ENCODE assay signal across 26 cellular contexts in the genomic region with DNA sequence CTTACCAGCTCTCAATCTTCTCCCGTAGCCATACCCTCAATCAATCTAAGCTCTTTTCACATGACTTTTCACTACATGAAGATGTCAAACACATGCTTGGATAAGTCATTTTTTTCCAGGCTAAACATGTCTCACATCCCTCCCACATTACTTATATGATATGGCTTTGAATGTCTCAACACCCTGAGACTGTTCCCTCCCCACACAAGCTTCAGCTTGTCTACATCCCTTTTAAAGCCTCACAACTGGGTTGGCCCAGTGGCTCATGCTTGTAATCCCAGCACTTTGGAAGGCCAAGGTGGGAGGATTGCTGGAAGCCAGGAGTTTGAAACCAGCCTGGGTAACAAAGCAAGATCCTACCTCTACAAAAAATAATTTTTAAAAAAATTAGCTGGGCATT.
"Had no signal": no experiment of that assay in that cellular context is flagged by ENCODE, and none has a peak within 500 bp of the region (broad histone marks: within the 10 kb centered on the region; RNA-seq: fewer than 3 reads in every experiment).

No MANE protein-coding gene starts in this region.

- H3K36me3 ChIP-seq: ovary, uterus had no signal

- H3K27ac ChIP-seq: left lung, ovary, right atrium auricular region, right lobe of liver, tibial nerve, uterus had no signal

- H3K4me1 ChIP-seq: left lung, right atrium auricular region, uterus had no signal

- H3K4me2 ChIP-seq: smooth muscle cell had no signal

- H3K4me3 Mint-ChIP-seq: immature natural killer cell; memory B cell; naive thymus-derived CD4-positive, alpha-beta T cell; natural killer cell treated with Interleukin-12 subunit alpha and Interleukin-12 subunit beta and Interleukin-15 and Interleukin-18, amount 100 ng/mL, for 72 hours; stimulated activated memory B cell treated with anti-CD40 and anti-IgM and Interleukin-4, amounts not matched to agents 10 μg/mL and 1 μg/mL and 100 μg/mL, for 72 hours; stimulated activated naive CD8-positive, alpha-beta T cell treated with anti-CD3 and anti-CD28 coated beads, Interleukin-15, amount 100 ng/mL, for 72 hours; type B pancreatic cell had no signal

- DNase-seq: immature natural killer cell; kidney; left colon; left lung; midbrain; mucosa of descending colon; naive thymus-derived CD4-positive, alpha-beta T cell; ovary; stimulated activated CD4-positive, alpha-beta T cell treated with anti-CD3 and anti-CD28 coated beads, Interleukin-1b, Interleukin-23, amount 100 ng/mL, for 48 hours; stimulated activated CD4-positive, alpha-beta T cell treated with anti-CD3 and anti-CD28 coated beads, Interleukin-2, amount 100 ng/mL, for 48 hours; stimulated activated CD4-positive, alpha-beta T cell treated with anti-CD3 and anti-CD28 coated beads, Interleukin-4, amount 100 ng/mL, for 4 hours; stimulated activated CD8-positive, alpha-beta memory T cell treated with anti-CD3 and anti-CD28 coated beads, Interleukin-4, amount 100 ng/mL, for 48 hours; stimulated activated naive CD4-positive, alpha-beta T cell treated with Interleukin-2 at 50 U/mL for 16 hours; stimulated activated naive CD8-positive, alpha-beta T cell treated with anti-CD3 and anti-CD28 coated beads, Interleukin-15, amount 100 ng/mL, for 72 hours; substantia nigra; uterus had no signal

- H3K27me3 Mint-ChIP-seq: memory B cell; naive thymus-derived CD4-positive, alpha-beta T cell; natural killer cell treated with Interleukin-12 subunit alpha and Interleukin-12 subunit beta and Interleukin-15 and Interleukin-18, amount 100 ng/mL, for 72 hours; progenitor cell of endocrine pancreas; stimulated activated memory B cell treated with anti-CD40 and anti-IgM and Interleukin-4, amounts not matched to agents 10 μg/mL and 1 μg/mL and 100 μg/mL, for 72 hours; stimulated activated naive CD8-positive, alpha-beta T cell treated with anti-CD3 and anti-CD28 coated beads, Interleukin-15, amount 100 ng/mL, for 72 hours; type B pancreatic cell had no signal

- H3K27me3 ChIP-seq: left lung, ovary, right atrium auricular region, right lobe of liver, tibial nerve, uterus had no signal

- H3K9me3 ChIP-seq: left lung, mucosa of descending colon, ovary, right atrium auricular region, right lobe of liver, tibial nerve, uterus had no signal

- H3K27ac Mint-ChIP-seq: memory B cell; progenitor cell of endocrine pancreas; stimulated activated memory B cell treated with anti-CD40 and anti-IgM and Interleukin-4, amounts not matched to agents 10 μg/mL and 1 μg/mL and 100 μg/mL, for 72 hours; stimulated activated naive CD8-positive, alpha-beta T cell treated with anti-CD3 and anti-CD28 coated beads, Interleukin-15, amount 100 ng/mL, for 72 hours; type B pancreatic cell had no signal

- H3K4me1 Mint-ChIP-seq: memory B cell; stimulated activated memory B cell treated with anti-CD40 and anti-IgM and Interleukin-4, amounts not matched to agents 10 μg/mL and 1 μg/mL and 100 μg/mL, for 72 hours; stimulated activated naive CD8-positive, alpha-beta T cell treated with anti-CD3 and anti-CD28 coated beads, Interleukin-15, amount 100 ng/mL, for 72 hours had no signal

- ATAC-seq: left colon; left lung; mucosa of descending colon; naive thymus-derived CD4-positive, alpha-beta T cell; natural killer cell treated with Interleukin-12 subunit alpha and Interleukin-12 subunit beta and Interleukin-15 and Interleukin-18, amount 100 ng/mL, for 72 hours; right lobe of liver; stimulated activated memory B cell treated with anti-CD40 and anti-IgM and Interleukin-4, amounts not matched to agents 10 μg/mL and 1 μg/mL and 100 μg/mL, for 72 hours had no signal

- H3K9me3 Mint-ChIP-seq: immature natural killer cell; memory B cell; naive thymus-derived CD4-positive, alpha-beta T cell; natural killer cell treated with Interleukin-12 subunit alpha and Interleukin-12 subunit beta and Interleukin-15 and Interleukin-18, amount 100 ng/mL, for 72 hours; stimulated activated memory B cell treated with anti-CD40 and anti-IgM and Interleukin-4, amounts not matched to agents 10 μg/mL and 1 μg/mL and 100 μg/mL, for 72 hours; stimulated activated naive CD8-positive, alpha-beta T cell treated with anti-CD3 and anti-CD28 coated beads, Interleukin-15, amount 100 ng/mL, for 72 hours; type B pancreatic cell had no signal

- H3K4me3 ChIP-seq: left lung, lung, mucosa of descending colon, ovary, right atrium auricular region, right lobe of liver, smooth muscle cell, tibial nerve, uterus had no signal
